ENCODE assay signal across 16 cellular contexts in genomic region chr11:117022526-117022925, GRCh38.
DNase-seq lines count a peak whose midpoint lies in the region; ATAC-seq and TF ChIP-seq lines count a peak whose summit lies in the region.
"Had no signal": no experiment of that assay in that cellular context is flagged by ENCODE, and none has a peak within 500 bp of the region (broad histone marks: within the 10 kb centered on the region; RNA-seq: fewer than 3 reads in every experiment).

No MANE protein-coding gene starts in this region.

- peaks cover 5% of the 10 kb centered on the region for H3K36me3 Mint-ChIP-seq in activated CD8-positive, alpha-beta memory T cell treated with anti-CD3 and anti-CD28 coated beads, Interleukin-2, amount 10 ng/mL, durations not matched to agents 7 days and 5 days
- H3K36me3 Mint-ChIP-seq in activated naive CD8-positive, alpha-beta T cell treated with anti-CD3 and anti-CD28 coated beads, Interleukin-2, amount 50 U/mL, for 24 hours (ENCODE audit: low read depth), result no peaks in the 10 kb centered on the region
- peaks cover 2% of the 10 kb centered on the region for H3K36me3 Mint-ChIP-seq in progenitor cell of endocrine pancreas (ENCODE audit: insufficient read depth)

- no peaks in the 10 kb centered on the region for H3K36me3 ChIP-seq in Peyer's patch
- H3K36me3 ChIP-seq: breast epithelium, left lung had no signal

- no peaks in the 10 kb centered on the region for H3K9me3 Mint-ChIP-seq in activated CD8-positive, alpha-beta memory T cell treated with anti-CD3 and anti-CD28 coated beads, Interleukin-2, amount 10 ng/mL, durations not matched to agents 7 days and 5 days (ENCODE audit: low read depth)
- no peaks in the 10 kb centered on the region for H3K9me3 Mint-ChIP-seq in activated naive CD8-positive, alpha-beta T cell treated with anti-CD3 and anti-CD28 coated beads, Interleukin-2, amount 50 U/mL, for 24 hours
- H3K9me3 Mint-ChIP-seq in progenitor cell of endocrine pancreas (ENCODE audit: low read depth), result no peaks in the 10 kb centered on the region

- no peaks in the 10 kb centered on the region for H3K27me3 ChIP-seq in Peyer's patch
- H3K27me3 ChIP-seq: breast epithelium, left lung had no signal

- H3K27ac ChIP-seq in Peyer's patch, result no peak overlapping the region
- H3K27ac ChIP-seq: breast epithelium, left lung had no signal

- no peak overlapping the region for H3K4me3 ChIP-seq in Peyer's patch
- H3K4me3 ChIP-seq: breast epithelium, left lung had no signal

- no peaks in the 10 kb centered on the region for H3K9me3 ChIP-seq in Peyer's patch
- H3K9me3 ChIP-seq: breast epithelium, left lung had no signal

- peak overlapping the region; percentile 2 for H3K4me3 Mint-ChIP-seq in activated CD8-positive, alpha-beta memory T cell treated with anti-CD3 and anti-CD28 coated beads, Interleukin-2, amount 10 ng/mL, durations not matched to agents 7 days and 5 days
- H3K4me3 Mint-ChIP-seq in activated naive CD8-positive, alpha-beta T cell treated with anti-CD3 and anti-CD28 coated beads, Interleukin-2, amount 50 U/mL, for 24 hours, result peak overlapping the region; percentile 12
- no peak overlapping the region for H3K4me3 Mint-ChIP-seq in progenitor cell of endocrine pancreas (ENCODE audit: low read depth)

- CTCF ChIA-PET in activated CD8-positive, alpha-beta memory T cell treated with anti-CD3 and anti-CD28 coated beads, Interleukin-2, amount 10 ng/mL, durations not matched to agents 7 days and 5 days (lab: Charles Lee), result no interaction called here

- peak overlapping the region; percentile 61 for H3K27ac Mint-ChIP-seq in activated CD8-positive, alpha-beta memory T cell treated with anti-CD3 and anti-CD28 coated beads, Interleukin-2, amount 10 ng/mL, durations not matched to agents 7 days and 5 days
- H3K27ac Mint-ChIP-seq in activated naive CD8-positive, alpha-beta T cell treated with anti-CD3 and anti-CD28 coated beads, Interleukin-2, amount 50 U/mL, for 24 hours, result peak overlapping the region; percentile 78
- H3K27ac Mint-ChIP-seq in progenitor cell of endocrine pancreas, result peak overlapping the region; percentile 53

- H3K4me1 Mint-ChIP-seq in activated CD8-positive, alpha-beta memory T cell treated with anti-CD3 and anti-CD28 coated beads, Interleukin-2, amount 10 ng/mL, durations not matched to agents 7 days and 5 days, result peaks cover 78% of the 10 kb centered on the region
- H3K4me1 Mint-ChIP-seq in activated naive CD8-positive, alpha-beta T cell treated with anti-CD3 and anti-CD28 coated beads, Interleukin-2, amount 50 U/mL, for 24 hours, result peaks cover 89% of the 10 kb centered on the region
- H3K4me1 Mint-ChIP-seq in progenitor cell of endocrine pancreas (ENCODE audit: low read depth), result peaks cover 51% of the 10 kb centered on the region

- TF ChIP-seq CTCF in progenitor cell of endocrine pancreas (IDR thresholded peaks at IDR 0.05; ENCODE audit: unreplicated experiment) (no peak), Peyer's patch (IDR thresholded peaks at IDR 0.05) (no peak)

- peak; percentile 76 for ATAC-seq in activated CD8-positive, alpha-beta memory T cell treated with anti-CD3 and anti-CD28 coated beads, Interleukin-2, amount 10 ng/mL, durations not matched to agents 7 days and 5 days
- ATAC-seq in HG03565 (IDR thresholded peaks at IDR 0.05; ENCODE audit: unreplicated experiment), result peak; percentile 38
- peak; percentile 40 for ATAC-seq in activated naive CD8-positive, alpha-beta T cell treated with anti-CD3 and anti-CD28 coated beads, Interleukin-2, amount 50 U/mL, for 24 hours
- ATAC-seq: left lung had no signal

- TF ChIP-seq POLR2A in Peyer's patch (IDR thresholded peaks at IDR 0.05), result no peak

- H3K27me3 Mint-ChIP-seq in activated CD8-positive, alpha-beta memory T cell treated with anti-CD3 and anti-CD28 coated beads, Interleukin-2, amount 10 ng/mL, durations not matched to agents 7 days and 5 days, result no peaks in the 10 kb centered on the region
- no peaks in the 10 kb centered on the region for H3K27me3 Mint-ChIP-seq in activated naive CD8-positive, alpha-beta T cell treated with anti-CD3 and anti-CD28 coated beads, Interleukin-2, amount 50 U/mL, for 24 hours
- H3K27me3 Mint-ChIP-seq in progenitor cell of endocrine pancreas, result no peaks in the 10 kb centered on the region

- DNase-seq in activated CD8-positive, alpha-beta memory T cell treated with anti-CD3 and anti-CD28 coated beads, Interleukin-2, amount 10 ng/mL, durations not matched to agents 7 days and 5 days, result no peak
- no peak for DNase-seq in activated CD8-positive, alpha-beta memory T cell treated with anti-CD3 and anti-CD28 coated beads, Interleukin-2, amount 50 U/mL, for 48 hours
- DNase-seq in activated naive CD8-positive, alpha-beta T cell treated with anti-CD3 and anti-CD28 coated beads, Interleukin-2, amount 50 U/mL, for 24 hours, result no peak
- DNase-seq in progenitor cell of endocrine pancreas (ENCODE audit: low spot score, unreplicated experiment), result no peak
- DNase-seq in activated gamma-delta T cell treated with Interleukin-2 at 50 U/mL for 16 hours, result no peak
- no peak for DNase-seq in Peyer's patch
- DNase-seq in kidney tubule cell (ENCODE audit: low spot score), result no peak
- DNase-seq: ACHN, DMS53, GOT3, left lung, NCI-H2227 treated with DMSO at 0.1 percent for 48 hours, nucleus accumbens, RPMI8226 had no signal

- H3K4me1 ChIP-seq in Peyer's patch, result peaks cover 0 to 44% (median 9%) of the 10 kb centered on the region in 4 donors
- H3K4me1 ChIP-seq: breast epithelium had no signal
